Comparison of ENCODE assay signal across 9 cellular contexts in the genomic region with DNA sequence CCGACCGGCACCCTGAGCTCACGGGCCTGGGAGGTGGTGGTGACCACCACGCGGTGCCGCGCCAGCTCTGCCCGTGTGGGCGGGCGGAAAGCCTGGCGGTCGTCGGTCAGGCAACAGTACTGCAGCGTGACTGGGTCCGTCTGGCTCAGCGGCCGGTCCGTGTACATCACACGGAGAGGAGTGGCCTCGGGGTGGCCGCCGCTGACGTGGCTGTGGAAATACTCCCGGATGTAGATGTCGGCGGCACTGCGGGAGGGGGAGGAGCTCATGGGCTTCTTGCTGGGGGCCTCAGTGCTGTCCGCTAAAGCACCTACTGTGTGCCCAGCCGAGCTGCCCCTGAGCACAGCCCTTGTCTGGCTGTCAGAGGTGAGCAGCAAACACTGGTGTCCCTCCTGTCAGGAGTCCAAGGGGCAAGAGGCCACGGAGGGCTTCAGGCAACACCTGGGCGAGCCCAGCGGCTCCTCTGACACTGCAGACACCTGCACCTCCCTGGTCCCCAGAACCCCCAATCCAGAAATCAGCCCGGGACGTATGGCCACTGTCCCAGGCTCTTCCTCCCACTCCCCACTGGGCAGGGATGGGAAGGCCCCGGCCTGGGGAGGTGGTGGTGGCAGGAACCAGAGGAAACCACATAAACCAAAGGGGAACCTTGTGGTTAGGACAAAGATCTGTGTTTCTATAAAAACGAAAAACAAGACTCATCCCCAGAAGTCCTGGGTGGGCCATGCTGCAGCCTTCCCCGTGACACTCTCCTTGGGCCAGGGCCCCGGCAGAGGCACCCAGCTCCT. TPM values are rescaled to one million over a fixed set of nuclear protein-coding genes. Genes with fewer than 3 reads are reported as not detected.
A peak's percentile ranks its signal among the peaks of the same experiment; 100 is the strongest.
DNase-seq lines count a peak whose midpoint lies in the region; ATAC-seq and TF ChIP-seq lines count a peak whose summit lies in the region.
"Had no signal": no experiment of that assay in that cellular context is flagged by ENCODE, and none has a peak within 500 bp of the region (broad histone marks: within the 10 kb centered on the region; RNA-seq: fewer than 3 reads in every experiment).

No MANE protein-coding gene starts in this region.

- no peak overlapping the region for H2AFZ ChIP-seq in hepatocyte

- peak overlapping the region in 1 of 2 donors; percentile 50 for H3K4me3 ChIP-seq in mucosa of rectum (ENCODE audit: low read length in 2 of 2)
- H3K4me3 ChIP-seq in hepatocyte, result no peak overlapping the region

- no peaks in the 10 kb centered on the region for H3K9me3 ChIP-seq in mucosa of rectum (ENCODE audit: control insufficient read depth in 2 of 2, low read length in 2 of 2)
- no peaks in the 10 kb centered on the region for H3K9me3 ChIP-seq in hepatocyte (ENCODE audit: low read depth)

- H3K4me2 ChIP-seq in hepatocyte, result no peak overlapping the region

- H3K9me2 ChIP-seq in hepatocyte (replicated peaks; ENCODE audit: insufficient read depth), result no peaks in the 10 kb centered on the region

- WGBS in hepatocyte (ENCODE audit: low lambda C conversion rate, missing lambda C conversion rate), result 94% methylated on average over 34 of the region's 38 CpGs

- H3K4me3 Mint-ChIP-seq in activated T-cell treated with anti-CD3 and anti-CD28 coated beads, Interleukin-2, amount 50 U/mL, for 24 hours, result peak overlapping the region; percentile 44
- no peak overlapping the region for H3K4me3 Mint-ChIP-seq in MCF 10A (ENCODE audit: unreplicated experiment)

- peak; percentile 70 for ATAC-seq in GM19463 (IDR thresholded peaks at IDR 0.05; ENCODE audit: unreplicated experiment)

- TF ChIP-seq CTCF in 22Rv1 (IDR thresholded peaks at IDR 0.05) (no peak), hepatocyte (IDR thresholded peaks at IDR 0.05; ENCODE audit: poor library complexity) (no peak), MCF 10A (IDR thresholded peaks at IDR 0.05; ENCODE audit: unreplicated experiment) (no peak)

- no peaks in the 10 kb centered on the region for H3K79me2 ChIP-seq in hepatocyte

- POLR2A ChIA-PET in MCF 10A (lab: Yijun Ruan, JAX), result interaction anchor here (0.6 to 1.1 kb wide), 2 partner anchors 13 to 30 kb away, joined by 3 to 4 read pairs; no protein-coding TSS in a partner anchor

- BruUV-seq in MCF 10A (replicated peaks; lab: Mats Ljungman, UMichigan), result no TSS peak

- CTCF ChIA-PET in MCF 10A (lab: Yijun Ruan, JAX), result interaction anchor here (1.8 kb wide), 1 partner anchor 13 kb away, joined by 4 read pairs; no protein-coding TSS in a partner anchor

- no peaks in the 10 kb centered on the region for H3K9me3 Mint-ChIP-seq in activated T-cell treated with anti-CD3 and anti-CD28 coated beads, Interleukin-2, amount 50 U/mL, for 24 hours
- H3K9me3 Mint-ChIP-seq in MCF 10A (ENCODE audit: unreplicated experiment), result no peaks in the 10 kb centered on the region

- DNase-seq in KG1 (lab: John Stamatoyannopoulos, UW) (peak; percentile 41), hepatocyte (ENCODE audit: low spot score) (no peak), MCF 10A (ENCODE audit: unreplicated experiment) (no peak), NCI-H748 (lab: John Stamatoyannopoulos, UW; ENCODE audit: unreplicated experiment) (no peak)
- DNase-seq in activated T-cell treated with anti-CD3 and anti-CD28 coated beads, Interleukin-2, amount 50 U/mL, for 24 hours, result peak; percentile 72

- peaks cover 3% of the 10 kb centered on the region for H3K27me3 Mint-ChIP-seq in activated T-cell treated with anti-CD3 and anti-CD28 coated beads, Interleukin-2, amount 50 U/mL, for 24 hours
- no peaks in the 10 kb centered on the region for H3K27me3 Mint-ChIP-seq in MCF 10A (ENCODE audit: insufficient read depth, unreplicated experiment)

- H4K20me1 ChIP-seq in hepatocyte (ENCODE audit: insufficient read depth, poor library complexity, severe bottlenecking), result no peaks in the 10 kb centered on the region

- H3K36me3 ChIP-seq in mucosa of rectum (ENCODE audit: control insufficient read depth in 2 of 2, insufficient read depth in 2 of 2, low read length in 2 of 2) (peaks cover 19 to 22% of the 10 kb centered on the region in 2 donors), hepatocyte (replicated peaks; ENCODE audit: insufficient read depth, low read depth) (no peaks in the 10 kb centered on the region)

- peak overlapping the region in 1 of 2 donors; percentile 3 for H3K9ac ChIP-seq in mucosa of rectum (ENCODE audit: low read depth in 1 of 2, low read length in 2 of 2)

- H3K36me3 Mint-ChIP-seq in activated T-cell treated with anti-CD3 and anti-CD28 coated beads, Interleukin-2, amount 50 U/mL, for 24 hours (ENCODE audit: low read depth), result peaks cover 12% of the 10 kb centered on the region
- no peaks in the 10 kb centered on the region for H3K36me3 Mint-ChIP-seq in MCF 10A (ENCODE audit: insufficient read depth, unreplicated experiment)

- H3K27me3 ChIP-seq in mucosa of rectum (ENCODE audit: control insufficient read depth in 2 of 2, insufficient read depth in 2 of 2, low read length in 2 of 2), result no peaks in the 10 kb centered on the region
- no peaks in the 10 kb centered on the region for H3K27me3 ChIP-seq in hepatocyte

- H3K27ac ChIP-seq in 22Rv1 (peak overlapping the region; percentile 35; the same call in 1 of the 2 replicates), mucosa of rectum (ENCODE audit: low read depth in 2 of 2, low read length in 2 of 2) (peak overlapping the region; percentile 21 to 70), hepatocyte (no peak overlapping the region)

- intact Hi-C loops in MCF 10A (cut with micrococcal nuclease), result no loop called here

- peaks cover 25% of the 10 kb centered on the region for H3K4me1 Mint-ChIP-seq in activated T-cell treated with anti-CD3 and anti-CD28 coated beads, Interleukin-2, amount 50 U/mL, for 24 hours (ENCODE audit: low read depth)
- H3K4me1 Mint-ChIP-seq in MCF 10A (ENCODE audit: insufficient read depth, unreplicated experiment), result no peaks in the 10 kb centered on the region

- H3K4me1 ChIP-seq in mucosa of rectum (ENCODE audit: control insufficient read depth in 2 of 2, insufficient read depth in 2 of 2, low read length in 2 of 2) (peaks cover 0 to 5% of the 10 kb centered on the region in 2 donors), hepatocyte (ENCODE audit: insufficient read depth) (no peaks in the 10 kb centered on the region)

- peak overlapping the region; percentile 61 for H3K27ac Mint-ChIP-seq in activated T-cell treated with anti-CD3 and anti-CD28 coated beads, Interleukin-2, amount 50 U/mL, for 24 hours
- no peak overlapping the region for H3K27ac Mint-ChIP-seq in MCF 10A (ENCODE audit: low read depth, unreplicated experiment)

RNA-seq across cellular contexts. Expression of a gene that starts 6.5 kb away (rescaled TPM):
- total RNA-seq in hepatocyte (14.8 and 17.0 TPM in 2 replicates), MCF 10A (2022) (18.1 and 24.7 TPM in 2 replicates)
- 4.6 and 5.8 TPM in 2 replicates for polyA plus RNA-seq in hepatocyte

RNA-seq across cellular contexts. Expression of a gene that starts 13.6 kb away (rescaled TPM):
- total RNA-seq in hepatocyte (0.57 and 0.76 TPM in 2 replicates), MCF 10A (2022) (2.4 and 3.9 TPM in 2 replicates)
- 0.79 and 2.1 TPM in 2 replicates for polyA plus RNA-seq in hepatocyte

RNA-seq across cellular contexts. Expression of a gene that starts 20.0 kb away (rescaled TPM):
- total RNA-seq in hepatocyte (not detected in 2 replicates), MCF 10A (2022) (0.81 and 1.4 TPM in 2 replicates)
- not detected in 2 replicates for polyA plus RNA-seq in hepatocyte
- total RNA-seq: T-helper 2 cell treated with Interferon-gamma antibody and Interleukin-4, amounts not matched to agents 100 ng/mL and 5 ng/mL, for 36 hours had no signal

RNA-seq across cellular contexts. Expression of a gene that starts 30.4 kb away (rescaled TPM):
- total RNA-seq in hepatocyte (0.52 and 1.1 TPM in 2 replicates), MCF 10A (2022) (3.8 and 4.4 TPM in 2 replicates)
- 0.06 and 0.27 TPM in 2 replicates for polyA plus RNA-seq in hepatocyte

RNA-seq across cellular contexts. Expression of a gene that starts 47.0 kb away (rescaled TPM):
- 47.6 and 55.1 TPM in 2 replicates for total RNA-seq in hepatocyte
- 330 and 333 TPM in 2 replicates for polyA plus RNA-seq in hepatocyte
- 315 and 355 TPM in 2 replicates for total RNA-seq in MCF 10A (2022)

Comparison
In these comparisons a context has a peak if more than half of its experiments do, and no peak if none do; other contexts are left out.
1. DNase-seq: peak in KG1 (single experiment) and activated T-cell treated with anti-CD3 and anti-CD28 coated beads, Interleukin-2, amount 50 U/mL, for 24 hours (single experiment); none in hepatocyte (single experiment), MCF 10A (single experiment) and NCI-H748 (single experiment).